Comparison of ENCODE assay signal across 19 cellular contexts in the genomic region with DNA sequence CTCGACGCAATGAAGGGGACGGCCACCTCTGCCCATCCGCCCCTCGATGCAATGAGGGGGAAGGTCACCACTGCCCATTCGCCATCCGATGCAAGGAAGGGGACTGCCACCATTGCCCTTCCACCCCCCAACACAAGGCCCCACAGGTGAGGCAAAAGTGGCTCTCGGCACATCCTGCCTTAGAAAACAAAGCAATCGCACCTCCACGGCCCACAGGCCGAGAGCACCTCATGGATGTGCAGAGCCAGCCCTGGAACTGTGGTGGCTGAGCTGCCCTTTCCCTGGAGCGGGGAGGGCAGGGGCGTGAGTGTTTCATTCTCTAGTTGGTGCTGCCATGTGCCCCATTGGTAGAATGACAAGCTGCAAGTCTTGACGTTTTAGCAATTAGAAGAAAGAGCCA.
"Had no signal": no experiment of that assay in that cellular context is flagged by ENCODE, and none has a peak within 500 bp of the region (broad histone marks: within the 10 kb centered on the region; RNA-seq: fewer than 3 reads in every experiment).

No MANE protein-coding gene starts in this region.

- H3K4me1 ChIP-seq: colonic mucosa, esophagus squamous epithelium, gastrocnemius medialis, heart right ventricle, left lung, lower lobe of right lung had no signal

- H3K27ac ChIP-seq: colonic mucosa, epithelial cell of prostate, esophagus squamous epithelium, gastrocnemius medialis, heart right ventricle, left lung, lower lobe of right lung had no signal

- H3K9me3 Mint-ChIP-seq: dendritic cell treated with granulocyte-macrophage colony-stimulating factor and Interleukin-4, amounts not matched to agents 40 ng/mL and 50 ng/mL, for 4 days; effector memory CD8-positive, alpha-beta T cell had no signal

- H3K4me3 Mint-ChIP-seq: dendritic cell treated with granulocyte-macrophage colony-stimulating factor and Interleukin-4, amounts not matched to agents 40 ng/mL and 50 ng/mL, for 4 days; effector memory CD8-positive, alpha-beta T cell; endodermal cell had no signal

- H3K27ac Mint-ChIP-seq: dendritic cell treated with granulocyte-macrophage colony-stimulating factor and Interleukin-4, amounts not matched to agents 40 ng/mL and 50 ng/mL, for 4 days; effector memory CD8-positive, alpha-beta T cell; endodermal cell had no signal

- H3K4me3 ChIP-seq: colonic mucosa, esophagus squamous epithelium, gastrocnemius medialis, heart right ventricle, left lung, lower lobe of right lung had no signal

- H3K4me1 Mint-ChIP-seq: endodermal cell had no signal

- ATAC-seq: effector memory CD8-positive, alpha-beta T cell; esophagus mucosa; gastrocnemius medialis; left ventricle myocardium superior had no signal

- H3K27me3 ChIP-seq: colonic mucosa, gastrocnemius medialis had no signal

- H3K9me3 ChIP-seq: colonic mucosa, gastrocnemius medialis, lower lobe of right lung had no signal

- DNase-seq: colonic mucosa; cortex of kidney; effector CD8-positive, alpha-beta T cell; esophagus squamous epithelium; foreskin fibroblast; foreskin melanocyte; gastrocnemius medialis; heart right ventricle; hippocampal formation; lower lobe of right lung; mesenchymal stem cell; midbrain had no signal

- H3K36me3 ChIP-seq: colonic mucosa, esophagus squamous epithelium, gastrocnemius medialis, heart right ventricle, left lung, lower lobe of right lung had no signal
